In genomic region chr16:89246903-89247733, GRCh38 we compare ENCODE assay signal across 9 cellular contexts. TPM values are rescaled to one million over a fixed set of nuclear protein-coding genes. Genes with fewer than 3 reads are reported as not detected.
DNase-seq lines count a peak whose midpoint lies in the region; ATAC-seq lines count a peak whose summit lies in the region.
"Had no signal": no experiment of that assay in that cellular context is flagged by ENCODE, and none has a peak within 500 bp of the region (broad histone marks: within the 10 kb centered on the region; RNA-seq: fewer than 3 reads in every experiment).

No MANE protein-coding gene starts in this region.

- H3K18ac ChIP-seq in mesenchymal stem cell (ENCODE audit: low read depth in 1 of 2, low read length in 2 of 2), result peak overlapping the region; percentile 5 to 89

- H3K9me3 ChIP-seq in mesenchymal stem cell (ENCODE audit: control insufficient read depth, low read length), result no peaks in the 10 kb centered on the region

- H4K91ac ChIP-seq in mesenchymal stem cell (ENCODE audit: low read length), result peak overlapping the region; percentile 6

- no peak overlapping the region for H3K27ac ChIP-seq in mesenchymal stem cell (ENCODE audit: low read length, poor library complexity, severe bottlenecking)
- H3K27ac ChIP-seq: 22Rv1 had no signal

- peak overlapping the region; percentile 17 to 20 for H3K4ac ChIP-seq in mesenchymal stem cell (ENCODE audit: low read depth in 1 of 2, low read length in 2 of 2)

- H3K4me1 ChIP-seq in mesenchymal stem cell (ENCODE audit: control insufficient read depth, insufficient read depth, low read depth, low read length), result peaks cover 10% of the 10 kb centered on the region

- H3K4me3 ChIP-seq in mesenchymal stem cell (ENCODE audit: insufficient read depth in 1 of 2, low read depth in 1 of 2, low read length in 2 of 2), result peak overlapping the region; percentile 61 to 74

- no peaks in the 10 kb centered on the region for H3K4me1 Mint-ChIP-seq in effector memory CD8-positive, alpha-beta T cell (ENCODE audit: low read depth in 2 of 2)

- DNase-seq in DMS79 treated with DMSO at 0.1 percent for 48 hours (lab: John Stamatoyannopoulos, UW) (peak; percentile 2), DMS79 (lab: John Stamatoyannopoulos, UW) (no peak), NCI-H526 (lab: John Stamatoyannopoulos, UW) (peak; percentile 23 to 85), mesenchymal stem cell (peak; percentile 81)
- peak; percentile 86 to 100 (median 99) for DNase-seq in activated CD8-positive, alpha-beta memory T cell treated with anti-CD3 and anti-CD28 coated beads for 48 hours (ENCODE audit: low read depth in 2 of 3, low spot score in 2 of 3)
- peak; percentile 92 to 96 (median 93) for DNase-seq in effector memory CD8-positive, alpha-beta T cell
- peak; percentile 90 to 98 (median 98) for DNase-seq in stimulated activated CD4-positive, alpha-beta T cell treated with anti-CD3 and anti-CD28 coated beads, TNF-alpha, amount 100 ng/mL, for 48 hours (ENCODE audit: low read depth in 3 of 3)

- H3K27me3 ChIP-seq in mesenchymal stem cell (ENCODE audit: control insufficient read depth in 1 of 2, insufficient read depth in 1 of 2, low read length in 2 of 2), result no peaks in the 10 kb centered on the region

- no peak overlapping the region for H3K27ac Mint-ChIP-seq in effector memory CD8-positive, alpha-beta T cell

- H3K4me3 Mint-ChIP-seq in effector memory CD8-positive, alpha-beta T cell, result peak overlapping the region; percentile 58 to 69

- H3K36me3 Mint-ChIP-seq in effector memory CD8-positive, alpha-beta T cell (ENCODE audit: insufficient read depth), result peaks cover 5% of the 10 kb centered on the region

- peak overlapping the region in 1 of 2 experiments; percentile 80 for H3K23ac ChIP-seq in mesenchymal stem cell (ENCODE audit: low read length in 2 of 2)

- H3K9ac ChIP-seq in mesenchymal stem cell (ENCODE audit: low read length), result peak overlapping the region; percentile 78

- no peaks in the 10 kb centered on the region for H3K36me3 ChIP-seq in mesenchymal stem cell (ENCODE audit: control insufficient read depth in 1 of 2, insufficient read depth in 2 of 2, low read depth in 1 of 2, low read length in 2 of 2)

- peaks cover 2 to 8% of the 10 kb centered on the region in 2 donors for H3K9me3 Mint-ChIP-seq in effector memory CD8-positive, alpha-beta T cell

- peak overlapping the region; percentile 78 for H2AFZ ChIP-seq in mesenchymal stem cell (ENCODE audit: low read depth, low read length)

- no peak overlapping the region for H2BK15ac ChIP-seq in mesenchymal stem cell (ENCODE audit: low read depth, poor library complexity, severe bottlenecking)

- no peak overlapping the region for H2AK5ac ChIP-seq in mesenchymal stem cell (ENCODE audit: low read length, severe bottlenecking)

- no peak overlapping the region for H2BK5ac ChIP-seq in mesenchymal stem cell (ENCODE audit: low read depth, low read length, poor library complexity, severe bottlenecking)

- peak; percentile 68 for ATAC-seq in HG03066 (IDR thresholded peaks at IDR 0.05; ENCODE audit: low read depth, unreplicated experiment)
- peak; percentile 83 for ATAC-seq in effector memory CD8-positive, alpha-beta T cell (replicated peaks)

- no peak overlapping the region for H2BK120ac ChIP-seq in mesenchymal stem cell (ENCODE audit: low read depth, low read length)

- WGBS in mesenchymal stem cell, result 6% methylated on average over 75 of the region's 78 CpGs

- H3K27me3 Mint-ChIP-seq in effector memory CD8-positive, alpha-beta T cell, result no peaks in the 10 kb centered on the region

- peak overlapping the region; percentile 21 for H4K8ac ChIP-seq in mesenchymal stem cell (ENCODE audit: low read length)

- peak overlapping the region; percentile 72 for H3K4me2 ChIP-seq in mesenchymal stem cell (ENCODE audit: low read length, poor library complexity, severe bottlenecking)

- peak overlapping the region in 1 of 2 experiments; percentile 34 for H2BK12ac ChIP-seq in mesenchymal stem cell (ENCODE audit: low read length in 2 of 2)

- peaks cover 4% of the 10 kb centered on the region for H3K79me1 ChIP-seq in mesenchymal stem cell (replicated peaks; ENCODE audit: low read length, poor library complexity, severe bottlenecking)

- peak overlapping the region in 1 of 2 experiments; percentile 53 for H3K14ac ChIP-seq in mesenchymal stem cell (ENCODE audit: low read length in 2 of 2)

RNA-seq across cellular contexts. Expression of gene ZNF778, which starts 29.6 kb away (rescaled TPM):
- 3.8 TPM for polyA plus RNA-seq in mesenchymal stem cell (2013, experiment 1 of 2)
- polyA plus RNA-seq in mesenchymal stem cell (2013, experiment 2 of 2), result 4.3 TPM

RNA-seq across cellular contexts. Expression of gene SLC22A31, which starts 46.8 kb away (rescaled TPM):
- polyA plus RNA-seq in mesenchymal stem cell (2013, experiment 1 of 2), result 0.99 TPM
- 1.00 TPM for polyA plus RNA-seq in mesenchymal stem cell (2013, experiment 2 of 2)
